ENCODE assay signal across 1 cellular context in the genomic region with DNA sequence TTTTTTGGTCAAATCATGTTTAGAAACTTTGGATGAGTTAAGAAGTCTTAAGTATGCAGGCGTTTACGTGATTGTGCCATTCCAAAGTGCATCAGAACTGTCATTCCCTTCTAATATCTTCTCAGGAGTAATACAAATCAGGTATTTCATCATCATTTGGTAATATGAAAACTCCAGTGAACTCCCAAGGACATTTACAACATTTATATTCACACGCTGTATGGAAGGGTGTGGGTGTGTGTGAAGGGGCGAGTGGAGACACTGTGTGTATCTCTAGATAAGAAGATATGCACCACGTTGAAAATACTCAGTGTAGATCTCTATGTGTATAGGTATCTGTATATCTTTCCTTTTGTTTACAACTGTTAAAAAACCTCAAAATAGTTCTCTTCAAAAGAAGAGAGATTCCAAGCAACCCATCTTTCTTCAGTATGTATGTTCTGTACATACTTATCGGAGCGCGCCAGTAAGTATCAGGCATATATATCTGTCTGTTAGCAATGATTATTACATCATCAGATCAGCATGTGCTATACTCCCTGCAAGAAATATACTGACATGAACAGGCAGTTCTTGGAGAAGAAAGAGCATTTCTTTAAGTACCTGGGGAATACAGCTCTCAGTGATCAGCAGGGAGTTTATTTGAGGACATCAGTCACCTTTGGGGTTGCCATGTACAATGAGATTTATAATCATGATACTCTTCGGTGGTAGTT.
TF ChIP-seq lines count a peak whose summit lies in the region.

No MANE protein-coding gene starts in this region.

TF ChIP-seq in K562, 482 proteins besides CTCF, POLR2A, EP300 and RAD21 (continued from another document):
- TF ChIP-seq ATF7 (IDR thresholded peaks at IDR 0.05) (peak; percentile 72), PHF21A (IDR thresholded peaks at IDR 0.05; ENCODE audit: borderline replicate concordance, low read depth) (no peak), TRIM24 (IDR thresholded peaks at IDR 0.05) (no peak), CEBPB (tag; IDR thresholded peaks at IDR 0.05) (peak; percentile 54; the same call in 1 of the 2 replicates), ZNF583 (CRISPR knock-in tag; IDR thresholded peaks at IDR 0.05) (no peak), BACH1 (tag; IDR thresholded peaks at IDR 0.05) (no peak), GABPA (tag; conservative IDR thresholded peaks at IDR 0.05; ENCODE audit: low read depth) (no peak), ZNF232 (CRISPR knock-in tag; IDR thresholded peaks at IDR 0.05) (no peak), ZNF212 (CRISPR knock-in tag; IDR thresholded peaks at IDR 0.05) (no peak), ARID1B (IDR thresholded peaks at IDR 0.05) (peak; percentile 29), SMAD3 (CRISPR knock-in tag; conservative IDR thresholded peaks at IDR 0.05) (no peak), ZNF146 (CRISPR knock-in tag; IDR thresholded peaks at IDR 0.05; ENCODE audit: unreplicated experiment) (no peak), ZNF668 (CRISPR knock-in tag; IDR thresholded peaks at IDR 0.05) (no peak), KLF6 (CRISPR knock-in tag; IDR thresholded peaks at IDR 0.05; ENCODE audit: borderline replicate concordance) (no peak), KLF1 (tag; IDR thresholded peaks at IDR 0.05) (no peak), SRSF1 (IDR thresholded peaks at IDR 0.05; ENCODE audit: low read depth, low read length) (no peak), PHB2 (IDR thresholded peaks at IDR 0.05; ENCODE audit: low read depth) (no peak), CC2D1A (IDR thresholded peaks at IDR 0.05) (no peak), JUND (IDR thresholded peaks at IDR 0.05; ENCODE audit: borderline replicate concordance, low read depth, low read length) (peak; percentile 24; the same call in 1 of the 2 replicates), JUND (tag; IDR thresholded peaks at IDR 0.05; ENCODE audit: borderline replicate concordance, low read depth, low read length) (peak; percentile 56; the same call in 2 of the 3 replicates), CXXC5 (CRISPR knock-in tag; IDR thresholded peaks at IDR 0.05) (0 out of 2 replicates have a peak, but pooled peaks have one; percentile 15), NCOA4 (IDR thresholded peaks at IDR 0.05; ENCODE audit: partially characterized antibody) (no peak), ATF1 (CRISPR knock-in tag; IDR thresholded peaks at IDR 0.05) (no peak), ATF1 (tag; IDR thresholded peaks at IDR 0.05) (no peak), NR3C1 (CRISPR knock-in tag; IDR thresholded peaks at IDR 0.05) (no peak), HNRNPK (IDR thresholded peaks at IDR 0.05; ENCODE audit: low read depth, low read length, poor library complexity, severe bottlenecking) (no peak), SMAD4 (CRISPR knock-in tag; conservative IDR thresholded peaks at IDR 0.05) (no peak; the same call in 1 of the 2 replicates), ZNF507 (tag; conservative IDR thresholded peaks at IDR 0.05) (no peak), CBFA2T3 (IDR thresholded peaks at IDR 0.05) (0 out of 2 replicates have a peak, but pooled peaks have one; percentile 7), HDAC2 (IDR thresholded peaks at IDR 0.05) (no peak), SRSF7 (optimal IDR thresholded peaks at IDR 0.05; ENCODE audit: low read depth, low read length) (no peak), HNRNPH1 (optimal IDR thresholded peaks at IDR 0.05; ENCODE audit: low read depth, low read length) (no peak), CEBPG (CRISPR knock-in tag; IDR thresholded peaks at IDR 0.05) (no peak), CEBPG (tag; conservative IDR thresholded peaks at IDR 0.05 in 1 of 2, IDR thresholded peaks at IDR 0.05 in 1 of 2) (peak; percentile 63 to 66), SAFB2 (IDR thresholded peaks at IDR 0.05; ENCODE audit: borderline replicate concordance, low read depth, low read length, severe bottlenecking) (no peak), L3MBTL2 (IDR thresholded peaks at IDR 0.05) (peak; percentile 51), ARNT (IDR thresholded peaks at IDR 0.05) (no peak), MYC (IDR thresholded peaks at IDR 0.05; ENCODE audit: low read depth, low read length) (peak; percentile 56; the same call in 1 of the 2 replicates), MYC (CRISPR knock-in tag; IDR thresholded peaks at IDR 0.05; ENCODE audit: borderline replicate concordance, low read depth) (no peak), CSDE1 (IDR thresholded peaks at IDR 0.05) (no peak)
- TF ChIP-seq, protein P1, sequence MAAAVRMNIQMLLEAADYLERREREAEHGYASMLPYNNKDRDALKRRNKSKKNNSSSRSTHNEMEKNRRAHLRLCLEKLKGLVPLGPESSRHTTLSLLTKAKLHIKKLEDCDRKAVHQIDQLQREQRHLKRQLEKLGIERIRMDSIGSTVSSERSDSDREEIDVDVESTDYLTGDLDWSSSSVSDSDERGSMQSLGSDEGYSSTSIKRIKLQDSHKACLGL (CRISPR knock-in tag; IDR thresholded peaks at IDR 0.05; ENCODE audit: borderline replicate concordance, poor library complexity, severe bottlenecking): no peak
- TF ChIP-seq, protein P2, sequence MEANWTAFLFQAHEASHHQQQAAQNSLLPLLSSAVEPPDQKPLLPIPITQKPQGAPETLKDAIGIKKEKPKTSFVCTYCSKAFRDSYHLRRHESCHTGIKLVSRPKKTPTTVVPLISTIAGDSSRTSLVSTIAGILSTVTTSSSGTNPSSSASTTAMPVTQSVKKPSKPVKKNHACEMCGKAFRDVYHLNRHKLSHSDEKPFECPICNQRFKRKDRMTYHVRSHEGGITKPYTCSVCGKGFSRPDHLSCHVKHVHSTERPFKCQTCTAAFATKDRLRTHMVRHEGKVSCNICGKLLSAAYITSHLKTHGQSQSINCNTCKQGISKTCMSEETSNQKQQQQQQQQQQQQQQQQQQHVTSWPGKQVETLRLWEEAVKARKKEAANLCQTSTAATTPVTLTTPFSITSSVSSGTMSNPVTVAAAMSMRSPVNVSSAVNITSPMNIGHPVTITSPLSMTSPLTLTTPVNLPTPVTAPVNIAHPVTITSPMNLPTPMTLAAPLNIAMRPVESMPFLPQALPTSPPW (CRISPR knock-in tag; IDR thresholded peaks at IDR 0.05): no peak
- TF ChIP-seq, protein P3, sequence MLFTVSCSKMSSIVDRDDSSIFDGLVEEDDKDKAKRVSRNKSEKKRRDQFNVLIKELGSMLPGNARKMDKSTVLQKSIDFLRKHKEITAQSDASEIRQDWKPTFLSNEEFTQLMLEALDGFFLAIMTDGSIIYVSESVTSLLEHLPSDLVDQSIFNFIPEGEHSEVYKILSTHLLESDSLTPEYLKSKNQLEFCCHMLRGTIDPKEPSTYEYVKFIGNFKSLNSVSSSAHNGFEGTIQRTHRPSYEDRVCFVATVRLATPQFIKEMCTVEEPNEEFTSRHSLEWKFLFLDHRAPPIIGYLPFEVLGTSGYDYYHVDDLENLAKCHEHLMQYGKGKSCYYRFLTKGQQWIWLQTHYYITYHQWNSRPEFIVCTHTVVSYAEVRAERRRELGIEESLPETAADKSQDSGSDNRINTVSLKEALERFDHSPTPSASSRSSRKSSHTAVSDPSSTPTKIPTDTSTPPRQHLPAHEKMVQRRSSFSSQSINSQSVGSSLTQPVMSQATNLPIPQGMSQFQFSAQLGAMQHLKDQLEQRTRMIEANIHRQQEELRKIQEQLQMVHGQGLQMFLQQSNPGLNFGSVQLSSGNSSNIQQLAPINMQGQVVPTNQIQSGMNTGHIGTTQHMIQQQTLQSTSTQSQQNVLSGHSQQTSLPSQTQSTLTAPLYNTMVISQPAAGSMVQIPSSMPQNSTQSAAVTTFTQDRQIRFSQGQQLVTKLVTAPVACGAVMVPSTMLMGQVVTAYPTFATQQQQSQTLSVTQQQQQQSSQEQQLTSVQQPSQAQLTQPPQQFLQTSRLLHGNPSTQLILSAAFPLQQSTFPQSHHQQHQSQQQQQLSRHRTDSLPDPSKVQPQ (CRISPR knock-in tag; IDR thresholded peaks at IDR 0.05; ENCODE audit: borderline replicate concordance): no peak
- TF ChIP-seq, protein P4, sequence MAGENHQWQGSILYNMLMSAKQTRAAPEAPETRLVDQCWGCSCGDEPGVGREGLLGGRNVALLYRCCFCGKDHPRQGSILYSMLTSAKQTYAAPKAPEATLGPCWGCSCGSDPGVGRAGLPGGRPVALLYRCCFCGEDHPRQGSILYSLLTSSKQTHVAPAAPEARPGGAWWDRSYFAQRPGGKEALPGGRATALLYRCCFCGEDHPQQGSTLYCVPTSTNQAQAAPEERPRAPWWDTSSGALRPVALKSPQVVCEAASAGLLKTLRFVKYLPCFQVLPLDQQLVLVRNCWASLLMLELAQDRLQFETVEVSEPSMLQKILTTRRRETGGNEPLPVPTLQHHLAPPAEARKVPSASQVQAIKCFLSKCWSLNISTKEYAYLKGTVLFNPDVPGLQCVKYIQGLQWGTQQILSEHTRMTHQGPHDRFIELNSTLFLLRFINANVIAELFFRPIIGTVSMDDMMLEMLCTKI (IDR thresholded peaks at IDR 0.05; ENCODE audit: partially characterized antibody): no peak
- TF ChIP-seq, protein P5, sequence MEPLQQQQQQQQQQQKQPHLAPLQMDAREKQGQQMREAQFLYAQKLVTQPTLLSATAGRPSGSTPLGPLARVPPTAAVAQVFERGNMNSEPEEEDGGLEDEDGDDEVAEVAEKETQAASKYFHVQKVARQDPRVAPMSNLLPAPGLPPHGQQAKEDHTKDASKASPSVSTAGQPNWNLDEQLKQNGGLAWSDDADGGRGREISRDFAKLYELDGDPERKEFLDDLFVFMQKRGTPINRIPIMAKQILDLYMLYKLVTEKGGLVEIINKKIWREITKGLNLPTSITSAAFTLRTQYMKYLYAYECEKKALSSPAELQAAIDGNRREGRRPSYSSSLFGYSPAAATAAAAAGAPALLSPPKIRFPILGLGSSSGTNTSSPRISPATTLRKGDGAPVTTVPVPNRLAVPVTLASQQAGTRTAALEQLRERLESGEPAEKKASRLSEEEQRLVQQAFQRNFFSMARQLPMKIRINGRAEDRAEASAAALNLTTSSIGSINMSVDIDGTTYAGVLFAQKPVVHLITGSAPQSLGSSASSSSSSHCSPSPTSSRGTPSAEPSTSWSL (CRISPR knock-in tag; IDR thresholded peaks at IDR 0.05; ENCODE audit: borderline replicate concordance): no peak
- TF ChIP-seq, protein P6, sequence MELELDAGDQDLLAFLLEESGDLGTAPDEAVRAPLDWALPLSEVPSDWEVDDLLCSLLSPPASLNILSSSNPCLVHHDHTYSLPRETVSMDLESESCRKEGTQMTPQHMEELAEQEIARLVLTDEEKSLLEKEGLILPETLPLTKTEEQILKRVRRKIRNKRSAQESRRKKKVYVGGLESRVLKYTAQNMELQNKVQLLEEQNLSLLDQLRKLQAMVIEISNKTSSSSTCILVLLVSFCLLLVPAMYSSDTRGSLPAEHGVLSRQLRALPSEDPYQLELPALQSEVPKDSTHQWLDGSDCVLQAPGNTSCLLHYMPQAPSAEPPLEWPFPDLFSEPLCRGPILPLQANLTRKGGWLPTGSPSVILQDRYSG (tag; conservative IDR thresholded peaks at IDR 0.05; ENCODE audit: low read depth): no peak
- TF ChIP-seq, protein P7, sequence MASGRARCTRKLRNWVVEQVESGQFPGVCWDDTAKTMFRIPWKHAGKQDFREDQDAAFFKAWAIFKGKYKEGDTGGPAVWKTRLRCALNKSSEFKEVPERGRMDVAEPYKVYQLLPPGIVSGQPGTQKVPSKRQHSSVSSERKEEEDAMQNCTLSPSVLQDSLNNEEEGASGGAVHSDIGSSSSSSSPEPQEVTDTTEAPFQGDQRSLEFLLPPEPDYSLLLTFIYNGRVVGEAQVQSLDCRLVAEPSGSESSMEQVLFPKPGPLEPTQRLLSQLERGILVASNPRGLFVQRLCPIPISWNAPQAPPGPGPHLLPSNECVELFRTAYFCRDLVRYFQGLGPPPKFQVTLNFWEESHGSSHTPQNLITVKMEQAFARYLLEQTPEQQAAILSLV (tag; IDR thresholded peaks at IDR 0.05): no peak
- TF ChIP-seq, protein P8, sequence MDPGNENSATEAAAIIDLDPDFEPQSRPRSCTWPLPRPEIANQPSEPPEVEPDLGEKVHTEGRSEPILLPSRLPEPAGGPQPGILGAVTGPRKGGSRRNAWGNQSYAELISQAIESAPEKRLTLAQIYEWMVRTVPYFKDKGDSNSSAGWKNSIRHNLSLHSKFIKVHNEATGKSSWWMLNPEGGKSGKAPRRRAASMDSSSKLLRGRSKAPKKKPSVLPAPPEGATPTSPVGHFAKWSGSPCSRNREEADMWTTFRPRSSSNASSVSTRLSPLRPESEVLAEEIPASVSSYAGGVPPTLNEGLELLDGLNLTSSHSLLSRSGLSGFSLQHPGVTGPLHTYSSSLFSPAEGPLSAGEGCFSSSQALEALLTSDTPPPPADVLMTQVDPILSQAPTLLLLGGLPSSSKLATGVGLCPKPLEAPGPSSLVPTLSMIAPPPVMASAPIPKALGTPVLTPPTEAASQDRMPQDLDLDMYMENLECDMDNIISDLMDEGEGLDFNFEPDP (CRISPR knock-in tag; IDR thresholded peaks at IDR 0.05): no peak
